ENCODE assay signal across 9 cellular contexts in the genomic region with DNA sequence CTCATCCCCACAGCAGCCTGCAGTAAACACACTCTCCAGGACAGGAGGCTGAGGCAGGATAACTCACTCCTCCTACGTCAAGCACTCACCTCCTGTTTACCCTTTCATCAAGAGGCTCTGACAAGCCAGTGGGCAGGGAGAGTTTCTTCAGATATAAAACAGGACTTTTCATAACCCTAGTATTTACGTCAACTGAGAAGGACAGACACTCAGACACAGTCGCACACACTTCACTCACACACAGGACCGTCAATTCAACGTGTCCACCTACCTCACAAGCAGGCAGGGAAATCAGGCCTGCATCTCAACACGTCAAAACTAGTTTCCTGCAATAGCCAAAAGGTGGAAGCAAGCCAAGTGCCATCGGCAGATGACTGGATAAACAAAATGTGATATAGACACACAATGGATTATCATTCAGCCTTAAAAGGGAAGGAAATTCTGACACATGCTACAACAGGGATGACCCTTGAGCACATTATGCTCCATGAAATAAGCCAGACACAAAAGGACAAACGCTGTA. TPM values are rescaled to one million over a fixed set of nuclear protein-coding genes. Genes with fewer than 3 reads are reported as not detected.
DNase-seq lines count a peak whose midpoint lies in the region; ATAC-seq and TF ChIP-seq lines count a peak whose summit lies in the region.
"Had no signal": no experiment of that assay in that cellular context is flagged by ENCODE, and none has a peak within 500 bp of the region (broad histone marks: within the 10 kb centered on the region; RNA-seq: fewer than 3 reads in every experiment).

No MANE protein-coding gene starts in this region.

- ATAC-seq in GM19467 (IDR thresholded peaks at IDR 0.05; ENCODE audit: unreplicated experiment) (no peak), PC-3 (no peak)

- peak; percentile 90 for TF ChIP-seq EP300 in stomach (IDR thresholded peaks at IDR 0.05)

- peak; percentile 72 for DNase-seq in activated CD4-positive, alpha-beta T cell treated with anti-CD3 and anti-CD28 coated beads for 48 hours
- no peak for DNase-seq in activated CD4-positive, alpha-beta T cell treated with anti-CD3 and anti-CD28 coated beads for 1 hour
- DNase-seq in activated CD4-positive, alpha-beta T cell treated with anti-CD3 and anti-CD28 coated beads, Interleukin-2, amount 50 U/mL, for 48 hours: peak; percentile 61 to 71
- DNase-seq in right atrium auricular region (ENCODE audit: low spot score) (no peak), stomach (no peak), PC-3 (no peak), foreskin melanocyte (no peak)
- DNase-seq: NCI-H1436 treated with DMSO at 0.1 percent for 48 hours had no signal

- no peak for TF ChIP-seq POLR2A in stomach (IDR thresholded peaks at IDR 0.05)

- H3K36me3 ChIP-seq in right atrium auricular region (no peaks in the 10 kb centered on the region), stomach (no peaks in the 10 kb centered on the region), PC-3 (ENCODE audit: low read depth, low read length) (no peaks in the 10 kb centered on the region)

- no TSS peak for BruUV-seq in PC-3 (replicated peaks; lab: Mats Ljungman, UMichigan)

- H3K4me1 ChIP-seq in right atrium auricular region (peaks cover 0 to 85% of the 10 kb centered on the region in 2 donors), stomach (peaks cover 30 to 97% (median 61%) of the 10 kb centered on the region in 4 donors), PC-3 (ENCODE audit: insufficient read depth, low read length) (no peaks in the 10 kb centered on the region)

- intact Hi-C loops in stomach (cut with DNase I; ENCODE audit: low total_unique reads): no loop called here
- intact Hi-C loops in PC-3 (cut with micrococcal nuclease): no loop called here

- POLR2A ChIA-PET in PC-3 (lab: Charles Lee; ENCODE audit: unreplicated experiment): no interaction called here

- no peaks in the 10 kb centered on the region for H3K27me3 ChIP-seq in right atrium auricular region
- H3K27me3 ChIP-seq in stomach: no peaks in the 10 kb centered on the region
- no peaks in the 10 kb centered on the region for H3K27me3 ChIP-seq in PC-3 (ENCODE audit: low read length)

- WGBS in stomach, 5 donors: 50 to 63% (median 55%) methylated on average over 8 of the region's 8 CpGs

- TF ChIP-seq CTCF in right atrium auricular region (IDR thresholded peaks at IDR 0.05) (no peak), stomach (IDR thresholded peaks at IDR 0.05) (no peak), PC-3 (conservative IDR thresholded peaks at IDR 0.05; ENCODE audit: low read depth, low read length) (no peak)

- no peaks in the 10 kb centered on the region for H3F3A ChIP-seq in PC-3 (ENCODE audit: low read length, unreplicated experiment)

- no peaks in the 10 kb centered on the region for H3K79me2 ChIP-seq in PC-3 (ENCODE audit: low read length)

- CTCF ChIA-PET in PC-3 (lab: Charles Lee): no interaction called here

- H2AFZ ChIP-seq in PC-3 (ENCODE audit: low read length): no peak overlapping the region

- no peaks in the 10 kb centered on the region for H3K9me3 ChIP-seq in right atrium auricular region
- no peaks in the 10 kb centered on the region for H3K9me3 ChIP-seq in stomach
- H3K9me3 ChIP-seq in PC-3 (ENCODE audit: low read length): no peaks in the 10 kb centered on the region

- H3K9ac ChIP-seq in PC-3 (ENCODE audit: low read length): no peak overlapping the region

- H3K4me3 ChIP-seq in right atrium auricular region (no peak overlapping the region), stomach (no peak overlapping the region), PC-3 (ENCODE audit: low read length) (no peak overlapping the region)

- H3K4me2 ChIP-seq in PC-3 (ENCODE audit: low read length): no peak overlapping the region

- H3K9me2 ChIP-seq in PC-3 (replicated peaks; ENCODE audit: low read length): no peaks in the 10 kb centered on the region

- H4K20me1 ChIP-seq in PC-3 (ENCODE audit: low read length): no peaks in the 10 kb centered on the region

- peak overlapping the region; percentile 41 to 68 for H3K27ac ChIP-seq in right atrium auricular region
- peak overlapping the region in 4 of 5 donors; percentile 68 to 99 (median 76) for H3K27ac ChIP-seq in stomach
- H3K27ac ChIP-seq in PC-3 (ENCODE audit: low read length): no peak overlapping the region

RNA-seq across cellular contexts. Expression of a gene that starts 48.6 kb away (rescaled TPM):
- total RNA-seq in right atrium auricular region: 10 to 100 TPM; 10.8 to 11.0 TPM
- 10 to 100 TPM; 16.4 to 38.8 (median 24.6) TPM for total RNA-seq in stomach
- polyA plus RNA-seq in stomach: 1 to 10 TPM; 3.8 to 5.4 (median 4.4) TPM
- total RNA-seq in PC-3 (2014; rRNA removed): 17.7 and 24.1 TPM in 2 replicates

Comparison
In these comparisons a context has a peak if more than half of its experiments do, and no peak if none do; other contexts are left out.
1. DNase-seq: peak in activated CD4-positive, alpha-beta T cell treated with anti-CD3 and anti-CD28 coated beads for 48 hours (single experiment) and activated CD4-positive, alpha-beta T cell treated with anti-CD3 and anti-CD28 coated beads, Interleukin-2, amount 50 U/mL, for 48 hours (2 of 2); none in activated CD4-positive, alpha-beta T cell treated with anti-CD3 and anti-CD28 coated beads for 1 hour (single experiment), right atrium auricular region (single experiment), stomach (single experiment), PC-3 (single experiment) and foreskin melanocyte (single experiment).